1 cellular context compared by ENCODE assay signal in the genomic region with DNA sequence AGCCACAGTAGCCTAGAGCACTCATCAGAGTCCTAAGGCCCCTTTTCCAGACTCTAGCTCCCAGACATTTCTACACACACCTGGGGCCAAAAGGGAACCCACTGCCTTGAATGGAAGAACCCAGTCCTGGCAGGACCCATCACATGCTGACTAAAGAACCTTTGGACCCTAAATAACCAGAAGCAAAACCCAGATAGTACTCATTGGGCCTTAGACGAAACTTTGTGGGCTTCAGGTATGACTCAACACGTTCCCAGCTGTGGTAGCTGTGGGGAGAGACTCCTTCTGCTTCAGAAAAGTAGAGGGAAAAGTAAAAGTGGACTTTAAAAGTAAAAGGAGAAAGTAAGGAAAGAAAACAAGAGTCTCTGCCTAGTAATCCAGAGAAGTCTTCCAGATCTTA.
TF ChIP-seq lines count a peak whose summit lies in the region.

No MANE protein-coding gene starts in this region.

TF ChIP-seq in IMR-90, 13 proteins besides CTCF, POLR2A, EP300 and RAD21:
- TF ChIP-seq MAFK (IDR thresholded peaks at IDR 0.05; ENCODE audit: low read depth, low read length) (no peak), BHLHE40 (IDR thresholded peaks at IDR 0.05; ENCODE audit: low read depth, low read length) (no peak), NFE2L2 (IDR thresholded peaks at IDR 0.05; ENCODE audit: low read depth, low read length) (no peak), RFX5 (IDR thresholded peaks at IDR 0.05; ENCODE audit: low read depth, low read length) (no peak), CEBPB (IDR thresholded peaks at IDR 0.05; ENCODE audit: low read depth, low read length) (no peak), FOS (IDR thresholded peaks at IDR 0.05; ENCODE audit: low read depth, low read length) (no peak), RCOR1 (IDR thresholded peaks at IDR 0.05; ENCODE audit: insufficient replicate concordance, low read length) (no peak), SMC3 (IDR thresholded peaks at IDR 0.05; ENCODE audit: low read depth, low read length) (no peak)
